ENCODE assay signal across 24 cellular contexts in the genomic region with DNA sequence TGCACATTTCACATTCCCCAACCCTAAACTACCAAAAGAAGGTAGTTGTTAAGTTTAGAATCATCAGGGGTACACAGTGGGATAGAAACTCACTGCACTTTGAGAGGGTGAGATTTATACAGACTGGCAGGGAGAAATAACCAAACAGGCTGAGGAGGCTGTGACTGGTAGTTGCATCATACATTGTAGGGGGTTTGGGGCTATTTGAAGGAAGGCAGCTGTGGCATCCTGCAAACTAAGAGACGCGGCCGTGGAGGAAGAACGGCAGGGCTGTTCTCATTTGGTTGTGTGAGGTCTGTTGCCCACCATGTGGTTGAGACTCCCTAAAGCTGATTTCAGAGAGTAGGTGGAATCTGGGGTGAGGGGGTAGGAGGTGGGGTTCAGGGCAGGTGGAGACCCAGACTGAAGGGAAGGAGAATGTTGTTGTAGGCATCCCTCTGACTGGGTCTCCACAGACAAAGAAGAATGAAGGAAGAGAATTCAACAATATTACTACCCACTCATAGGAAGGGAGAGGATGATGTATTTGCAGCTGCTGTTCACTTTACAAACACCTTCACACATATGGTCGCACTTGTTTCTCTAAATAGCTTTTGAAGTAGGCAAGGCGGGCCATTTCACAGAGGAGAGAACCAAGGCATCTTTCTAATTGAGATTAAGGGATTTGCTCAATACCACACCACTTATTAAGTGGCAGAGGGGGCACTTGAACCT.
A peak's percentile ranks its signal among the peaks of the same experiment; 100 is the strongest.
DNase-seq lines count a peak whose midpoint lies in the region; ATAC-seq and TF ChIP-seq lines count a peak whose summit lies in the region.
"Had no signal": no experiment of that assay in that cellular context is flagged by ENCODE, and none has a peak within 500 bp of the region (broad histone marks: within the 10 kb centered on the region; RNA-seq: fewer than 3 reads in every experiment).

No MANE protein-coding gene starts in this region.

- DNase-seq in AG04450 (ENCODE audit: low read depth, low spot score) (no peak), GM23338 (ENCODE audit: low spot score) (no peak), adipocyte (ENCODE audit: low read depth) (peak; percentile 64), fibroblast of the aortic adventitia (ENCODE audit: low read depth) (peak; percentile 61), nucleus accumbens (lab: John Stamatoyannopoulos, UW) (no peak), SIG-M5 (lab: John Stamatoyannopoulos, UW) (no peak), sciatic nerve (ENCODE audit: low spot score) (no peak)
- DNase-seq: ACHN; activated CD4-positive, alpha-beta T cell treated with anti-CD3 and anti-CD28 coated beads, Interleukin-2, amount 10 ng/mL, durations not matched to agents 24 days and 14 days; effector memory CD4-positive, alpha-beta T cell; H9; NCI-H1105 treated with DMSO at 0.1 percent for 48 hours; NCI-H2081; NCI-H446; NK-92 treated with Interleukin-12 subunit alpha and Interleukin-12 subunit beta, amount 100 ng/mL, for 24 hours; ovary; Peyer's patch; T-helper 2 cell; trophoblast cell had no signal

- ATAC-seq in GM23338 (no peak), HG02610 (IDR thresholded peaks at IDR 0.05; ENCODE audit: unreplicated experiment) (no peak), sciatic nerve (no peak)
- ATAC-seq: activated naive CD4-positive, alpha-beta T cell treated with anti-CD3 and anti-CD28 coated beads, Interleukin-2, amount 50 U/mL, for 72 hours; esophagus mucosa had no signal

- H3K79me2 ChIP-seq in GM23338 (replicated peaks; ENCODE audit: insufficient read depth) = no peaks in the 10 kb centered on the region

- H3K4me3 Mint-ChIP-seq in GM23338 = no peak overlapping the region
- H3K4me3 Mint-ChIP-seq: activated CD4-positive, alpha-beta T cell treated with anti-CD3 and anti-CD28 coated beads, Interleukin-2, amount 10 ng/mL, durations not matched to agents 24 days and 14 days; H9 had no signal

- H3K27ac Mint-ChIP-seq in GM23338 = no peak overlapping the region
- H3K27ac Mint-ChIP-seq: activated CD4-positive, alpha-beta T cell treated with anti-CD3 and anti-CD28 coated beads, Interleukin-2, amount 10 ng/mL, durations not matched to agents 24 days and 14 days; activated naive CD4-positive, alpha-beta T cell treated with anti-CD3 and anti-CD28 coated beads, Interleukin-2, amount 50 U/mL, for 72 hours; H9 had no signal

- H2AFZ ChIP-seq in GM23338 = peak overlapping the region; percentile 52; the same call in 1 of the 2 replicates

- H3K36me3 ChIP-seq in GM23338 (ENCODE audit: insufficient read depth) = no peaks in the 10 kb centered on the region
- H3K36me3 ChIP-seq in adipocyte (ENCODE audit: control insufficient read depth, insufficient read depth, low read length, severe bottlenecking) = no peaks in the 10 kb centered on the region
- H3K36me3 ChIP-seq: ovary, Peyer's patch had no signal

- no peaks in the 10 kb centered on the region for H3K9me3 Mint-ChIP-seq in GM23338
- H3K9me3 Mint-ChIP-seq: activated CD4-positive, alpha-beta T cell treated with anti-CD3 and anti-CD28 coated beads, Interleukin-2, amount 10 ng/mL, durations not matched to agents 24 days and 14 days had no signal

- H3K4me3 ChIP-seq in AG04450 (ENCODE audit: low read depth, low read length) (no peak overlapping the region), GM23338 (no peak overlapping the region), adipocyte (ENCODE audit: low read length) (no peak overlapping the region), fibroblast of the aortic adventitia (ENCODE audit: low read depth, low read length) (no peak overlapping the region)
- H3K4me3 ChIP-seq: ovary, Peyer's patch had no signal

- H3K27ac ChIP-seq in AG04450 (ENCODE audit: low read depth, low read length) (peak overlapping the region; percentile 52), GM23338 (ENCODE audit: low read depth) (no peak overlapping the region)
- H3K27ac ChIP-seq: KMS-11, ovary, Peyer's patch had no signal

- no peaks in the 10 kb centered on the region for H3K4me1 ChIP-seq in GM23338 (ENCODE audit: insufficient read depth)
- H3K4me1 ChIP-seq in adipocyte (ENCODE audit: control insufficient read depth, insufficient read depth, low read length) = peaks cover 65% of the 10 kb centered on the region
- H3K4me1 ChIP-seq: Peyer's patch had no signal

- H3K9me3 ChIP-seq in AG04450 (ENCODE audit: control insufficient read depth, insufficient read depth, low read length) (no peaks in the 10 kb centered on the region), adipocyte (ENCODE audit: control insufficient read depth, low read length) (no peaks in the 10 kb centered on the region)
- H3K9me3 ChIP-seq: ovary, Peyer's patch had no signal

- H3K9me2 ChIP-seq in GM23338 (ENCODE audit: insufficient read depth) = 0 out of 2 replicates have a peak, but pooled peaks cover 18% of the 10 kb centered on the region

- H3K27me3 Mint-ChIP-seq in GM23338 (ENCODE audit: insufficient read depth, low read depth, poor library complexity) = peaks cover 2% of the 10 kb centered on the region

- CTCF ChIA-PET in AG04450 (lab: Charles Lee) = interaction anchor here (0.8 to 0.9 kb wide), 2 partner anchors 314 to 315 kb away, joined by 4 read pairs; no protein-coding TSS in a partner anchor

- no peaks in the 10 kb centered on the region for H3K36me3 Mint-ChIP-seq in GM23338 (ENCODE audit: low read depth)
- H3K36me3 Mint-ChIP-seq: activated naive CD4-positive, alpha-beta T cell treated with anti-CD3 and anti-CD28 coated beads, Interleukin-2, amount 50 U/mL, for 72 hours; CD14-positive monocyte had no signal

- intact Hi-C loops in sciatic nerve (cut with DNase I) = no loop called here

- no peak overlapping the region for H3K4me2 ChIP-seq in GM23338
- H3K4me2 ChIP-seq: KMS-11 had no signal

- TF ChIP-seq CTCF in AG04450 (IDR thresholded peaks at IDR 0.05; ENCODE audit: low read depth, low read length) (no peak), GM23338 (conservative IDR thresholded peaks at IDR 0.05; ENCODE audit: low read depth in 2 of 2) (no peak), fibroblast of the aortic adventitia (IDR thresholded peaks at IDR 0.05; ENCODE audit: insufficient read depth, low read length) (no peak)

- no peaks in the 10 kb centered on the region for H3F3A ChIP-seq in GM23338 (replicated peaks; ENCODE audit: low read depth)

- H3K9ac ChIP-seq in adipocyte (ENCODE audit: low read length) = no peak overlapping the region
- H3K9ac ChIP-seq: KMS-11 had no signal

- POLR2A ChIA-PET in AG04450 (lab: Yijun Ruan, JAX) = interaction anchor here (1.3 kb wide), 1 partner anchor 174 kb away, joined by 4 read pairs; no protein-coding TSS in a partner anchor

- no peaks in the 10 kb centered on the region for H4K20me1 ChIP-seq in GM23338 (replicated peaks; ENCODE audit: insufficient read depth)

- H3K27me3 ChIP-seq in AG04450 (ENCODE audit: control insufficient read depth, insufficient read depth, low read length) (no peaks in the 10 kb centered on the region), GM23338 (ENCODE audit: insufficient read depth) (no peaks in the 10 kb centered on the region), adipocyte (replicated peaks; ENCODE audit: control insufficient read depth, insufficient read depth, low read length) (no peaks in the 10 kb centered on the region)
- H3K27me3 ChIP-seq: ovary, Peyer's patch had no signal

- peaks cover 10% of the 10 kb centered on the region for H3K4me1 Mint-ChIP-seq in GM23338
- H3K4me1 Mint-ChIP-seq: activated CD4-positive, alpha-beta T cell treated with anti-CD3 and anti-CD28 coated beads, Interleukin-2, amount 10 ng/mL, durations not matched to agents 24 days and 14 days had no signal

TF ChIP-seq in GM23338, 12 proteins besides CTCF, POLR2A, EP300 and RAD21 (continues in another document):
- no peak for TF ChIP-seq CREB1 (CRISPR knock-in tag; IDR thresholded peaks at IDR 0.05; ENCODE audit: low read depth)
- TF ChIP-seq, protein P1, sequence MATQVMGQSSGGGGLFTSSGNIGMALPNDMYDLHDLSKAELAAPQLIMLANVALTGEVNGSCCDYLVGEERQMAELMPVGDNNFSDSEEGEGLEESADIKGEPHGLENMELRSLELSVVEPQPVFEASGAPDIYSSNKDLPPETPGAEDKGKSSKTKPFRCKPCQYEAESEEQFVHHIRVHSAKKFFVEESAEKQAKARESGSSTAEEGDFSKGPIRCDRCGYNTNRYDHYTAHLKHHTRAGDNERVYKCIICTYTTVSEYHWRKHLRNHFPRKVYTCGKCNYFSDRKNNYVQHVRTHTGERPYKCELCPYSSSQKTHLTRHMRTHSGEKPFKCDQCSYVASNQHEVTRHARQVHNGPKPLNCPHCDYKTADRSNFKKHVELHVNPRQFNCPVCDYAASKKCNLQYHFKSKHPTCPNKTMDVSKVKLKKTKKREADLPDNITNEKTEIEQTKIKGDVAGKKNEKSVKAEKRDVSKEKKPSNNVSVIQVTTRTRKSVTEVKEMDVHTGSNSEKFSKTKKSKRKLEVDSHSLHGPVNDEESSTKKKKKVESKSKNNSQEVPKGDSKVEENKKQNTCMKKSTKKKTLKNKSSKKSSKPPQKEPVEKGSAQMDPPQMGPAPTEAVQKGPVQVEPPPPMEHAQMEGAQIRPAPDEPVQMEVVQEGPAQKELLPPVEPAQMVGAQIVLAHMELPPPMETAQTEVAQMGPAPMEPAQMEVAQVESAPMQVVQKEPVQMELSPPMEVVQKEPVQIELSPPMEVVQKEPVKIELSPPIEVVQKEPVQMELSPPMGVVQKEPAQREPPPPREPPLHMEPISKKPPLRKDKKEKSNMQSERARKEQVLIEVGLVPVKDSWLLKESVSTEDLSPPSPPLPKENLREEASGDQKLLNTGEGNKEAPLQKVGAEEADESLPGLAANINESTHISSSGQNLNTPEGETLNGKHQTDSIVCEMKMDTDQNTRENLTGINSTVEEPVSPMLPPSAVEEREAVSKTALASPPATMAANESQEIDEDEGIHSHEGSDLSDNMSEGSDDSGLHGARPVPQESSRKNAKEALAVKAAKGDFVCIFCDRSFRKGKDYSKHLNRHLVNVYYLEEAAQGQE (IDR thresholded peaks at IDR 0.05; ENCODE audit: unreplicated experiment) = no peak
- TF ChIP-seq POLR2AphosphoS5 (IDR thresholded peaks at IDR 0.05; ENCODE audit: low read depth) = no peak
- TF ChIP-seq ETS1 (IDR thresholded peaks at IDR 0.05) = no peak
- no peak for TF ChIP-seq ZNF331 (CRISPR knock-in tag; IDR thresholded peaks at IDR 0.05; ENCODE audit: low read depth)
- no peak for TF ChIP-seq EZH2phosphoT487 (IDR thresholded peaks at IDR 0.05; ENCODE audit: unreplicated experiment)
- TF ChIP-seq STAT1 (IDR thresholded peaks at IDR 0.05; ENCODE audit: unreplicated experiment) = no peak
- TF ChIP-seq JUNB (IDR thresholded peaks at IDR 0.05; ENCODE audit: unreplicated experiment) = no peak
- TF ChIP-seq NANOG (IDR thresholded peaks at IDR 0.05; ENCODE audit: borderline replicate concordance) = no peak

Comparison
In these comparisons a context has a peak if more than half of its experiments do, and no peak if none do; other contexts are left out.
1. DNase-seq: peak in adipocyte (single experiment) and fibroblast of the aortic adventitia (single experiment); none in AG04450 (single experiment), GM23338 (single experiment), nucleus accumbens (0 of 56), SIG-M5 (single experiment) and sciatic nerve (single experiment).